8 cellular contexts compared by ENCODE assay signal in genomic region chr14:81062816-81063215, GRCh38.
DNase-seq lines count a peak whose midpoint lies in the region; ATAC-seq and TF ChIP-seq lines count a peak whose summit lies in the region.

No MANE protein-coding gene starts in this region.

- no peaks in the 10 kb centered on the region for H3K27me3 ChIP-seq in GM23338 (ENCODE audit: insufficient read depth)

- H3K36me3 Mint-ChIP-seq in GM23338 (ENCODE audit: low read depth), result no peaks in the 10 kb centered on the region
- H3K36me3 Mint-ChIP-seq in activated naive CD8-positive, alpha-beta T cell treated with anti-CD3 and anti-CD28 coated beads, Interleukin-2, amount 50 U/mL, for 24 hours (ENCODE audit: low read depth), result no peaks in the 10 kb centered on the region
- H3K36me3 Mint-ChIP-seq in osteocyte (ENCODE audit: unreplicated experiment), result no peaks in the 10 kb centered on the region

- no peaks in the 10 kb centered on the region for H3K36me3 ChIP-seq in GM23338 (ENCODE audit: insufficient read depth)

- H3K9me2 ChIP-seq in GM23338 (ENCODE audit: insufficient read depth), result no peaks in the 10 kb centered on the region

- peak; percentile 63 to 78 for TF ChIP-seq CTCF in GM23338 (conservative IDR thresholded peaks at IDR 0.05; ENCODE audit: low read depth in 2 of 2)
- TF ChIP-seq CTCF in NB4 (IDR thresholded peaks at IDR 0.05; ENCODE audit: low read depth, low read length), result peak; percentile 30
- peak; percentile 38 for TF ChIP-seq CTCF in osteocyte (IDR thresholded peaks at IDR 0.05)
- no peak for TF ChIP-seq CTCF in omental fat pad (IDR thresholded peaks at IDR 0.05)

- ATAC-seq in GM23338 (peak; percentile 96), omental fat pad (ENCODE audit: low FRiP score) (no peak), GM21825 (IDR thresholded peaks at IDR 0.05; ENCODE audit: unreplicated experiment) (no peak)
- peak; percentile 88 for ATAC-seq in activated naive CD8-positive, alpha-beta T cell treated with anti-CD3 and anti-CD28 coated beads, Interleukin-2, amount 50 U/mL, for 24 hours

- H3K27ac ChIP-seq in GM23338 (ENCODE audit: low read depth), result no peak overlapping the region

- H3K4me3 ChIP-seq in GM23338 (no peak overlapping the region), NB4 (ENCODE audit: low read depth, low read length) (no peak overlapping the region)

- H3K27ac Mint-ChIP-seq in GM23338, result no peak overlapping the region
- H3K27ac Mint-ChIP-seq in activated naive CD8-positive, alpha-beta T cell treated with anti-CD3 and anti-CD28 coated beads, Interleukin-2, amount 50 U/mL, for 24 hours, result no peak overlapping the region
- H3K27ac Mint-ChIP-seq in osteocyte (ENCODE audit: unreplicated experiment), result no peak overlapping the region

- no peaks in the 10 kb centered on the region for H3K79me2 ChIP-seq in GM23338 (replicated peaks; ENCODE audit: insufficient read depth)

- H3K4me1 Mint-ChIP-seq in GM23338 (no peaks in the 10 kb centered on the region), osteocyte (ENCODE audit: unreplicated experiment) (peaks cover 4% of the 10 kb centered on the region)
- H3K4me1 Mint-ChIP-seq in activated naive CD8-positive, alpha-beta T cell treated with anti-CD3 and anti-CD28 coated beads, Interleukin-2, amount 50 U/mL, for 24 hours, result no peaks in the 10 kb centered on the region

- no peak overlapping the region for H2AFZ ChIP-seq in GM23338

- DNase-seq in SIG-M5 treated with dmso at 0.1 percent for 504 hours (lab: John Stamatoyannopoulos, UW; ENCODE audit: unreplicated experiment), result peak; percentile 44
- DNase-seq in SIG-M5 (lab: John Stamatoyannopoulos, UW), result no peak
- DNase-seq in GM23338 (ENCODE audit: low spot score), result peak; percentile 76
- peak; percentile 44 for DNase-seq in NB4 (ENCODE audit: low read depth)
- DNase-seq in activated naive CD8-positive, alpha-beta T cell treated with anti-CD3 and anti-CD28 coated beads, Interleukin-2, amount 50 U/mL, for 24 hours, result peak; percentile 4
- DNase-seq in osteocyte (ENCODE audit: extremely low spot score, unreplicated experiment), result no peak
- DNase-seq in omental fat pad (ENCODE audit: low spot score), result no peak

- H3F3A ChIP-seq in GM23338 (replicated peaks; ENCODE audit: low read depth), result no peaks in the 10 kb centered on the region

- H3K4me2 ChIP-seq in GM23338, result no peak overlapping the region

- H3K9me3 Mint-ChIP-seq in GM23338 (no peaks in the 10 kb centered on the region), osteocyte (ENCODE audit: unreplicated experiment) (no peaks in the 10 kb centered on the region)
- H3K9me3 Mint-ChIP-seq in activated naive CD8-positive, alpha-beta T cell treated with anti-CD3 and anti-CD28 coated beads, Interleukin-2, amount 50 U/mL, for 24 hours, result no peaks in the 10 kb centered on the region

- no peaks in the 10 kb centered on the region for H3K4me1 ChIP-seq in GM23338 (ENCODE audit: insufficient read depth)

- H3K27me3 Mint-ChIP-seq in GM23338 (ENCODE audit: insufficient read depth, low read depth, poor library complexity) (no peaks in the 10 kb centered on the region), osteocyte (ENCODE audit: unreplicated experiment) (no peaks in the 10 kb centered on the region)
- H3K27me3 Mint-ChIP-seq in activated naive CD8-positive, alpha-beta T cell treated with anti-CD3 and anti-CD28 coated beads, Interleukin-2, amount 50 U/mL, for 24 hours, result peaks cover 3% of the 10 kb centered on the region

- no peaks in the 10 kb centered on the region for H4K20me1 ChIP-seq in GM23338 (replicated peaks; ENCODE audit: insufficient read depth)

- H3K4me3 Mint-ChIP-seq in GM23338 (no peak overlapping the region), osteocyte (ENCODE audit: unreplicated experiment) (no peak overlapping the region)
- H3K4me3 Mint-ChIP-seq in activated naive CD8-positive, alpha-beta T cell treated with anti-CD3 and anti-CD28 coated beads, Interleukin-2, amount 50 U/mL, for 24 hours, result no peak overlapping the region

- no peak for TF ChIP-seq POLR2A in NB4 (IDR thresholded peaks at IDR 0.05; ENCODE audit: extremely low read depth, insufficient read length)

TF ChIP-seq in GM23338, 12 proteins besides CTCF, POLR2A, EP300 and RAD21 (continues in another document):
- TF ChIP-seq ZNF462 (CRISPR knock-in tag; IDR thresholded peaks at IDR 0.05), result no peak
- no peak for TF ChIP-seq JUNB (IDR thresholded peaks at IDR 0.05; ENCODE audit: unreplicated experiment)
- TF ChIP-seq POLR2AphosphoS5 (IDR thresholded peaks at IDR 0.05; ENCODE audit: low read depth), result no peak
- TF ChIP-seq EZH2phosphoT487 (IDR thresholded peaks at IDR 0.05; ENCODE audit: unreplicated experiment), result no peak
- TF ChIP-seq ZNF331 (CRISPR knock-in tag; IDR thresholded peaks at IDR 0.05; ENCODE audit: low read depth), result no peak

Comparison
In these comparisons a context has a peak if more than half of its experiments do, and no peak if none do; other contexts are left out.
1. DNase-seq: peak in SIG-M5 treated with dmso at 0.1 percent for 504 hours (single experiment), GM23338 (single experiment), NB4 (single experiment) and activated naive CD8-positive, alpha-beta T cell treated with anti-CD3 and anti-CD28 coated beads, Interleukin-2, amount 50 U/mL, for 24 hours (single experiment); none in SIG-M5 (single experiment), osteocyte (single experiment) and omental fat pad (single experiment).
2. ATAC-seq: peak in GM23338 (single experiment) and activated naive CD8-positive, alpha-beta T cell treated with anti-CD3 and anti-CD28 coated beads, Interleukin-2, amount 50 U/mL, for 24 hours (single experiment); none in omental fat pad (single experiment) and GM21825 (single experiment).
3. CTCF ChIP-seq: peak in GM23338 (2 of 2), NB4 (single experiment) and osteocyte (single experiment); none in omental fat pad (0 of 3).